ENCODE assay signal across 8 cellular contexts in genomic region chr12:51217968-51218606, GRCh38. TPM values are rescaled to one million over a fixed set of nuclear protein-coding genes. Genes with fewer than 3 reads are reported as not detected.
DNase-seq lines count a peak whose midpoint lies in the region; ATAC-seq and TF ChIP-seq lines count a peak whose summit lies in the region.

POU6F1 (minus strand) TSS chr12:51218062; CDS start chr12:51206836, 11,226 bp downstream.

- H3K9ac ChIP-seq in colonic mucosa (ENCODE audit: low read depth in 2 of 2, low read length in 2 of 2), result peak within 1 kb of the TSS; percentile 68 to 88

- intact Hi-C loops in colonic mucosa (cut with DNase I), result no loop called here

- no peaks in the 10 kb centered on the region for H3K9me3 ChIP-seq in colonic mucosa

- H3K4me3 ChIP-seq in ACC112 (ENCODE audit: low read depth, low read length) (peak within 1 kb of the TSS; percentile 87), colonic mucosa (peak within 1 kb of the TSS; percentile 79)

- peak; percentile 68 for ATAC-seq in GM18520 (IDR thresholded peaks at IDR 0.05; ENCODE audit: unreplicated experiment)
- peak; percentile 63 for ATAC-seq in HG03097 (IDR thresholded peaks at IDR 0.05; ENCODE audit: low FRiP score, unreplicated experiment)

- peak within 1 kb of the TSS; percentile 56 for H3K27ac ChIP-seq in ACC112 (ENCODE audit: low read depth, low read length)
- H3K27ac ChIP-seq in colonic mucosa, result peak within 1 kb of the TSS; percentile 86

- peak; percentile 63 for TF ChIP-seq CTCF in colonic mucosa (IDR thresholded peaks at IDR 0.05)

- no peaks in the 10 kb centered on the region for H3K79me2 ChIP-seq in ACC112 (ENCODE audit: control insufficient read depth, insufficient read depth, low read length, unreplicated experiment)

- H3K4me1 ChIP-seq in ACC112 (ENCODE audit: control insufficient read depth, insufficient read depth, low read length, unreplicated experiment) (peaks cover 13% of the 10 kb centered on the region), colonic mucosa (peaks cover 4% of the 10 kb centered on the region)

- DNase-seq in NCI-H2196 treated with DMSO at 0.1 percent for 48 hours (lab: John Stamatoyannopoulos, UW; ENCODE audit: unreplicated experiment) (peak; percentile 20), colonic mucosa (peak; percentile 72), left kidney (ENCODE audit: low read depth, low spot score) (peak; percentile 96)
- peak; percentile 73 for DNase-seq in activated CD4-positive, alpha-beta T cell treated with anti-CD3 and anti-CD28 coated beads for 48 hours
- peak; percentile 57 to 61 for DNase-seq in stimulated activated CD4-positive, alpha-beta T cell treated with anti-CD3 and anti-CD28 coated beads, Interleukin-1b, Interleukin-23, amount 100 ng/mL, for 4 hours (ENCODE audit: low read depth in 2 of 2)

- H2AFZ ChIP-seq in ACC112 (ENCODE audit: low read length, unreplicated experiment), result peak within 1 kb of the TSS; percentile 83

- no peaks in the 10 kb centered on the region for H3K36me3 ChIP-seq in ACC112 (ENCODE audit: insufficient read depth, low read length)
- H3K36me3 ChIP-seq in colonic mucosa, result no peaks in the 10 kb centered on the region

- H3K27me3 ChIP-seq in ACC112 (ENCODE audit: insufficient read depth, low read length) (no peaks in the 10 kb centered on the region), colonic mucosa (no peaks in the 10 kb centered on the region)

RNA-seq across cellular contexts. Expression of gene POU6F1, which starts in this region (rescaled TPM):
- total RNA-seq in colonic mucosa, result 1 to 10 TPM; 4.9 to 5.6 TPM

Comparison
In these comparisons a context has a peak if more than half of its experiments do, and no peak if none do; other contexts are left out.
1. Peak in every context shown above with its lines: DNase-seq, ATAC-seq, H3K4me3 ChIP-seq and H3K27ac ChIP-seq.
2. DNase-seq: peak in every context shown above with its lines; median percentile 96 in left kidney; 73 in activated CD4-positive, alpha-beta T cell treated with anti-CD3 and anti-CD28 coated beads for 48 hours; 72 in colonic mucosa; 59 in stimulated activated CD4-positive, alpha-beta T cell treated with anti-CD3 and anti-CD28 coated beads, Interleukin-1b, Interleukin-23, amount 100 ng/mL, for 4 hours; 20 in NCI-H2196 treated with DMSO at 0.1 percent for 48 hours.